In the genomic region with DNA sequence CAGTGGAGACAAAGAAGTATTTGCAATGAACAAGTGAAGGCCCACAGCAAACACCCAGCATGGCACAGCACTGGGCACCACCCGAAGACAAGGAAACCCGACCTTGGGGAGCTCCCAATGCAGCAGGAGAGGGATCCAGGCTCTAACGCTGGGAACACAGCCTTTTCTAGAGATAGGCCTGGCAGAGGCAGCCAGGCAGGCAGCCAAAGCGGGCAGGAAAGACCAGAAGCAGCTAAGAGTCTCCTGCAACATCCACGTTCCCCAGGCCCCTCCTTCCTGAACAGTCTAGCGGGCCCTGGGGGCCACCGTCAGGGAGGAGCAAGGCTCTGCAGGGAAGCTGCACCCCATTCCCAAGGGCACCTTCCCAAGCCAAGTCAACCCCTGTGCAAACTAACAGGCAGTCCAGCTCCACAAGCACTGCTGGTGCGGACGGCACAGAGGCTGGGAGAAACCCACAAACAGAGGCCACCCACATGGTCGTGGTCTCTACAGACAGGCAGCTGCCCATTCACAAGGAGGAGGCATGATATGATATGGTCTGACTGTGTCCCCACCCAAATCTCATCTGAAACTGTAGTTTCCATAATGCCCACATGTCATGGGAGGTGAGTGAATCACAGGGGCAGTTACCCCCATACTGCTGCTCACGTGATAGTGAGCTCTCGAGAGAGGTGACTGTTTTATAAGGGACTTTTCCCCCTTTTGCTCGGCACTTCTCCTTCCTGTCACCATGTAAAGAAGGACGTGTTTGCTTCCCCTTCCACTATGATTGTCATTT, we compare ENCODE assay signal across 10 cellular contexts.
DNase-seq lines count a peak whose midpoint lies in the region; ATAC-seq and TF ChIP-seq lines count a peak whose summit lies in the region.
"Had no signal": no experiment of that assay in that cellular context is flagged by ENCODE, and none has a peak within 500 bp of the region (broad histone marks: within the 10 kb centered on the region; RNA-seq: fewer than 3 reads in every experiment).

No MANE protein-coding gene starts in this region.

- intact Hi-C loops in left ventricle myocardium superior (cut with micrococcal nuclease) = no loop called here
- intact Hi-C loops in esophagus squamous epithelium (cut with DNase I) = no loop called here

- peak overlapping the region in 2 of 4 donors; percentile 2 to 25 for H3K27ac ChIP-seq in esophagus squamous epithelium
- H3K27ac ChIP-seq: epithelial cell of prostate, parathyroid adenoma had no signal

- peak overlapping the region; percentile 75 for H3K4me2 ChIP-seq in skeletal muscle satellite cell (ENCODE audit: low read length)

- no peak overlapping the region for H3K4me3 Mint-ChIP-seq in activated CD8-positive, alpha-beta T cell treated with anti-CD3 and anti-CD28 coated beads, Interleukin-2, amount 10 ng/mL, durations not matched to agents 7 days and 5 days
- no peak overlapping the region for H3K4me3 Mint-ChIP-seq in natural killer cell treated with Interleukin-12 subunit alpha and Interleukin-12 subunit beta and Interleukin-15 and Interleukin-18, amount 100 ng/mL, for 72 hours

- H3K27me3 ChIP-seq in skeletal muscle satellite cell (ENCODE audit: control insufficient read depth, insufficient read depth, low read length) (no peaks in the 10 kb centered on the region), esophagus squamous epithelium (no peaks in the 10 kb centered on the region)

- peaks cover 40% of the 10 kb centered on the region for H3K4me1 Mint-ChIP-seq in activated CD8-positive, alpha-beta T cell treated with anti-CD3 and anti-CD28 coated beads, Interleukin-2, amount 10 ng/mL, durations not matched to agents 7 days and 5 days (ENCODE audit: low read depth)
- H3K4me1 Mint-ChIP-seq in natural killer cell treated with Interleukin-12 subunit alpha and Interleukin-12 subunit beta and Interleukin-15 and Interleukin-18, amount 100 ng/mL, for 72 hours (ENCODE audit: low read depth in 2 of 2) = peaks cover 31 to 39% of the 10 kb centered on the region in 2 donors

- no peak for ATAC-seq in activated CD8-positive, alpha-beta T cell treated with anti-CD3 and anti-CD28 coated beads, Interleukin-2, amount 10 ng/mL, durations not matched to agents 7 days and 5 days
- ATAC-seq in left ventricle myocardium superior = peak; percentile 82
- no peak for ATAC-seq in natural killer cell treated with Interleukin-12 subunit alpha and Interleukin-12 subunit beta and Interleukin-15 and Interleukin-18, amount 100 ng/mL, for 72 hours
- ATAC-seq in HG02870 (IDR thresholded peaks at IDR 0.05; ENCODE audit: unreplicated experiment) = no peak

- TF ChIP-seq POLR2A in esophagus squamous epithelium (IDR thresholded peaks at IDR 0.05) = no peak

- peaks cover 41% of the 10 kb centered on the region for H3K4me1 ChIP-seq in skeletal muscle satellite cell (ENCODE audit: control insufficient read depth, insufficient read depth, low read length)
- peaks cover 12 to 66% (median 20%) of the 10 kb centered on the region in 3 donors for H3K4me1 ChIP-seq in esophagus squamous epithelium
- H3K4me1 ChIP-seq: parathyroid adenoma had no signal

- H3K9me3 ChIP-seq in skeletal muscle satellite cell (replicated peaks; ENCODE audit: low read length) (no peaks in the 10 kb centered on the region), esophagus squamous epithelium (no peaks in the 10 kb centered on the region)

- peaks cover 7% of the 10 kb centered on the region for H3K36me3 Mint-ChIP-seq in activated CD8-positive, alpha-beta T cell treated with anti-CD3 and anti-CD28 coated beads, Interleukin-2, amount 10 ng/mL, durations not matched to agents 7 days and 5 days (ENCODE audit: low read depth)
- no peaks in the 10 kb centered on the region for H3K36me3 Mint-ChIP-seq in natural killer cell treated with Interleukin-12 subunit alpha and Interleukin-12 subunit beta and Interleukin-15 and Interleukin-18, amount 100 ng/mL, for 72 hours

- H3K27me3 Mint-ChIP-seq in activated CD8-positive, alpha-beta T cell treated with anti-CD3 and anti-CD28 coated beads, Interleukin-2, amount 10 ng/mL, durations not matched to agents 7 days and 5 days (ENCODE audit: low read depth) = no peaks in the 10 kb centered on the region
- H3K27me3 Mint-ChIP-seq in natural killer cell treated with Interleukin-12 subunit alpha and Interleukin-12 subunit beta and Interleukin-15 and Interleukin-18, amount 100 ng/mL, for 72 hours = peaks cover 0 to 11% of the 10 kb centered on the region in 2 donors

- POLR2A ChIA-PET in activated CD8-positive, alpha-beta T cell treated with anti-CD3 and anti-CD28 coated beads, Interleukin-2, amount 10 ng/mL, durations not matched to agents 7 days and 5 days (lab: Charles Lee) = no interaction called here

- H3K4me3 ChIP-seq in LNCaP clone FGC (ENCODE audit: low read depth, low read length) = no peak overlapping the region
- H3K4me3 ChIP-seq in skeletal muscle satellite cell (ENCODE audit: low read length) = no peak overlapping the region
- no peak overlapping the region for H3K4me3 ChIP-seq in esophagus squamous epithelium

- no peak overlapping the region for H3K9ac ChIP-seq in skeletal muscle satellite cell (ENCODE audit: low read depth, low read length)
- H3K9ac ChIP-seq: parathyroid adenoma had no signal

- H3K9me3 Mint-ChIP-seq in activated CD8-positive, alpha-beta T cell treated with anti-CD3 and anti-CD28 coated beads, Interleukin-2, amount 10 ng/mL, durations not matched to agents 7 days and 5 days (ENCODE audit: insufficient read depth) = no peaks in the 10 kb centered on the region
- no peaks in the 10 kb centered on the region for H3K9me3 Mint-ChIP-seq in natural killer cell treated with Interleukin-12 subunit alpha and Interleukin-12 subunit beta and Interleukin-15 and Interleukin-18, amount 100 ng/mL, for 72 hours

- 37 to 45% methylated on average over 7 to 10 of the region's 14 CpGs for WGBS in esophagus squamous epithelium, 2 donors

- H3K27ac Mint-ChIP-seq in activated CD8-positive, alpha-beta T cell treated with anti-CD3 and anti-CD28 coated beads, Interleukin-2, amount 10 ng/mL, durations not matched to agents 7 days and 5 days = peak overlapping the region; percentile 8
- no peak overlapping the region for H3K27ac Mint-ChIP-seq in natural killer cell treated with Interleukin-12 subunit alpha and Interleukin-12 subunit beta and Interleukin-15 and Interleukin-18, amount 100 ng/mL, for 72 hours

- TF ChIP-seq CTCF in LNCaP clone FGC (IDR thresholded peaks at IDR 0.05; ENCODE audit: control insufficient read depth, extremely low read depth, insufficient read depth) (no peak), esophagus squamous epithelium (IDR thresholded peaks at IDR 0.05) (no peak)

- H3K36me3 ChIP-seq in skeletal muscle satellite cell (ENCODE audit: insufficient read depth, low read length) = no peaks in the 10 kb centered on the region
- H3K36me3 ChIP-seq in esophagus squamous epithelium = peaks cover 0 to 26% (median 0%) of the 10 kb centered on the region in 3 donors

- CTCF ChIA-PET in activated CD8-positive, alpha-beta T cell treated with anti-CD3 and anti-CD28 coated beads, Interleukin-2, amount 10 ng/mL, durations not matched to agents 7 days and 5 days (lab: Charles Lee) = interaction anchor here (0.7 to 1.1 kb wide), 2 partner anchors 13 to 18 kb away, joined by 3 read pairs; no protein-coding TSS in a partner anchor

- DNase-seq in LNCaP clone FGC (ENCODE audit: low read depth) (peak; percentile 8), left ventricle myocardium superior (peak; percentile 86), esophagus squamous epithelium (lab: John Stamatoyannopoulos, UW) (no peak), NCI-H2227 (lab: John Stamatoyannopoulos, UW; ENCODE audit: unreplicated experiment) (no peak)
- no peak for DNase-seq in activated CD8-positive, alpha-beta T cell treated with anti-CD3 and anti-CD28 coated beads, Interleukin-2, amount 10 ng/mL, durations not matched to agents 7 days and 5 days
- DNase-seq in natural killer cell treated with Interleukin-12 subunit alpha and Interleukin-12 subunit beta and Interleukin-15 and Interleukin-18, amount 100 ng/mL, for 72 hours (ENCODE audit: low spot score) = no peak

Comparison
In these comparisons a context has a peak if more than half of its experiments do, and no peak if none do; other contexts are left out.
1. DNase-seq: peak in LNCaP clone FGC (single experiment) and left ventricle myocardium superior (single experiment); none in activated CD8-positive, alpha-beta T cell treated with anti-CD3 and anti-CD28 coated beads, Interleukin-2, amount 10 ng/mL, durations not matched to agents 7 days and 5 days (single experiment), natural killer cell treated with Interleukin-12 subunit alpha and Interleukin-12 subunit beta and Interleukin-15 and Interleukin-18, amount 100 ng/mL, for 72 hours (single experiment), esophagus squamous epithelium (single experiment) and NCI-H2227 (single experiment).